In genomic region chr15:44810237-44810636, GRCh38 we compare ENCODE assay signal across 20 cellular contexts.
"Had no signal": no experiment of that assay in that cellular context is flagged by ENCODE, and none has a peak within 500 bp of the region (broad histone marks: within the 10 kb centered on the region; RNA-seq: fewer than 3 reads in every experiment).

No MANE protein-coding gene starts in this region.

- FAIRE-seq: frontal cortex, keratinocyte, pancreas had no signal

- H3K27me3 ChIP-seq: pancreas, right lobe of liver, stomach, thyroid gland, vagina had no signal

- H3K9me3 ChIP-seq: lower lobe of right lung, pancreas, right lobe of liver, stomach, thyroid gland, vagina had no signal

- ATAC-seq: effector memory CD8-positive, alpha-beta T cell; left ventricle myocardium superior; lower lobe of right lung; naive thymus-derived CD8-positive, alpha-beta T cell; pancreas; right lobe of liver; stimulated activated effector memory CD8-positive, alpha-beta T cell treated with anti-CD3 and anti-CD28 coated beads, Interleukin-12 subunit alpha, Interleukin-12 subunit beta, amount 100 ng/mL, for 72 hours had no signal

- H3K27ac ChIP-seq: lower lobe of right lung, pancreas, thyroid gland, vagina had no signal

- H3K4me3 ChIP-seq: lower lobe of right lung, pancreas, right lobe of liver, smooth muscle cell, stomach, thyroid gland, vagina had no signal

- H3K4me2 ChIP-seq: smooth muscle cell had no signal

- H3K4me1 ChIP-seq: lower lobe of right lung, thyroid gland, vagina had no signal

- H3K36me3 ChIP-seq: lower lobe of right lung, pancreas, right lobe of liver, stomach, thyroid gland, vagina had no signal

- DNase-seq: cortex of kidney; effector memory CD8-positive, alpha-beta T cell; left ventricle myocardium superior; lower lobe of right lung; naive thymus-derived CD8-positive, alpha-beta T cell; nephron progenitor cell; nucleus accumbens; pancreas; right lobe of liver; stimulated activated CD4-positive, alpha-beta T cell treated with anti-CD3 and anti-CD28 coated beads, Interleukin-2, amount 100 ng/mL, for 24 hours; stimulated activated CD4-positive, alpha-beta T cell treated with anti-CD3 and anti-CD28 coated beads, Interleukin-4, amount 100 ng/mL, for 24 hours; stimulated activated naive CD4-positive, alpha-beta T cell treated with Interleukin-2 at 50 U/mL for 16 hours; stomach; thyroid gland; trophoblast cell had no signal
